Comparison of ENCODE assay signal across 11 cellular contexts in genomic region chr6:8075704-8076103, GRCh38.
"Had no signal": no experiment of that assay in that cellular context is flagged by ENCODE, and none has a peak within 500 bp of the region (broad histone marks: within the 10 kb centered on the region; RNA-seq: fewer than 3 reads in every experiment).

No MANE protein-coding gene starts in this region.

- H3K4me3 Mint-ChIP-seq: type B pancreatic cell had no signal

- H3K27ac Mint-ChIP-seq: stimulated activated naive CD8-positive, alpha-beta T cell treated with anti-CD3 and anti-CD28 coated beads, Interleukin-15, amount 100 ng/mL, for 72 hours; type B pancreatic cell had no signal

- H3K27me3 ChIP-seq: sigmoid colon, spleen had no signal

- H3K9me3 ChIP-seq: lower lobe of right lung, sigmoid colon, spleen had no signal

- ATAC-seq: left cardiac atrium; lower lobe of right lung; stimulated activated naive CD8-positive, alpha-beta T cell treated with anti-CD3 and anti-CD28 coated beads, Interleukin-15, amount 100 ng/mL, for 72 hours had no signal

- H3K27me3 Mint-ChIP-seq: stimulated activated naive CD8-positive, alpha-beta T cell treated with anti-CD3 and anti-CD28 coated beads, Interleukin-15, amount 100 ng/mL, for 72 hours; type B pancreatic cell had no signal

- H3K36me3 ChIP-seq: lower lobe of right lung, sigmoid colon had no signal

- H3K27ac ChIP-seq: lower lobe of right lung, parathyroid adenoma, sigmoid colon had no signal

- H3K4me1 ChIP-seq: parathyroid adenoma, sigmoid colon had no signal

- H3K9me3 Mint-ChIP-seq: stimulated activated naive CD8-positive, alpha-beta T cell treated with anti-CD3 and anti-CD28 coated beads, Interleukin-15, amount 100 ng/mL, for 72 hours; type B pancreatic cell had no signal

- DNase-seq: activated CD4-positive, alpha-beta T cell treated with anti-CD3 and anti-CD28 coated beads, Interleukin-2, amount 50 U/mL, for 4 hours; activated CD4-positive, CD25-positive, alpha-beta regulatory T cell treated with anti-CD3 and anti-CD28 coated beads, Interleukin-2, amount 50 U/mL, for 72 hours; amniotic stem cell; left cardiac atrium; lower lobe of right lung; midbrain; sigmoid colon; spleen; stimulated activated naive CD8-positive, alpha-beta T cell treated with anti-CD3 and anti-CD28 coated beads, Interleukin-15, amount 100 ng/mL, for 72 hours had no signal

- H3K4me3 ChIP-seq: lower lobe of right lung, sigmoid colon, spleen had no signal
